ENCODE assay signal across 8 cellular contexts in genomic region chr2:27070653-27071276, GRCh38. TPM values are rescaled to one million over a fixed set of nuclear protein-coding genes. Genes with fewer than 3 reads are reported as not detected.
A peak's percentile ranks its signal among the peaks of the same experiment; 100 is the strongest.
DNase-seq lines count a peak whose midpoint lies in the region; ATAC-seq and TF ChIP-seq lines count a peak whose summit lies in the region.

No MANE protein-coding gene starts in this region.

- H3K4me3 Mint-ChIP-seq in activated T-cell treated with anti-CD3 and anti-CD28 coated beads, Interleukin-2, amount 50 U/mL, for 4 hours, result peak overlapping the region; percentile 95

- no peak for TF ChIP-seq EP300 in transverse colon (IDR thresholded peaks at IDR 0.05; ENCODE audit: low read depth)

- H3K36me3 Mint-ChIP-seq in activated T-cell treated with anti-CD3 and anti-CD28 coated beads, Interleukin-2, amount 50 U/mL, for 4 hours (ENCODE audit: insufficient read depth), result peaks cover 21% of the 10 kb centered on the region

- TF ChIP-seq RAD21 in liver (IDR thresholded peaks at IDR 0.05), result no peak

- TF ChIP-seq CTCF in adrenal gland (IDR thresholded peaks at IDR 0.05) (no peak), liver (IDR thresholded peaks at IDR 0.05; ENCODE audit: low read depth, low read length, missing input control) (no peak), transverse colon (IDR thresholded peaks at IDR 0.05) (no peak)

- DNase-seq in activated T-cell treated with anti-CD3 and anti-CD28 coated beads, Interleukin-2, amount 50 U/mL, for 4 hours, result no peak
- DNase-seq in activated T-cell treated with anti-CD3 and anti-CD28 coated beads, Interleukin-2, amount 50 U/mL, for 1 hour, result no peak
- DNase-seq in adrenal gland, result no peak
- DNase-seq in transverse colon, result no peak
- DNase-seq in islet precursor cell, result no peak
- no peak for DNase-seq in middle frontal gyrus (ENCODE audit: extremely low spot score, low spot score)

- H3K36me3 ChIP-seq in adrenal gland (replicated peaks in 1 of 2), result peaks cover 0 to 32% of the 10 kb centered on the region in 2 donors
- H3K36me3 ChIP-seq in liver (ENCODE audit: control insufficient read depth in 4 of 4, insufficient read depth in 3 of 4, low read depth in 1 of 4, low read length in 3 of 4), result peaks cover 0 to 15% (median 9%) of the 10 kb centered on the region in 4 donors
- H3K36me3 ChIP-seq in transverse colon, result no peaks in the 10 kb centered on the region

- H3K4me3 ChIP-seq in adrenal gland (peak overlapping the region; percentile 79 to 98 (median 88)), liver (ENCODE audit: low read depth in 1 of 3, low read length in 3 of 3) (peak overlapping the region; percentile 84 to 96 (median 93)), transverse colon (peak overlapping the region; percentile 68 to 98 (median 82))

- WGBS in adrenal gland, 4 donors, result 1 to 3% (median 2%) methylated on average over 8 to 11 of the region's 11 CpGs
- 4% methylated on average over 11 of the region's 11 CpGs for WGBS in liver
- WGBS in transverse colon (ENCODE audit: low coverage in 1 of 2), 2 donors, result 2% methylated on average over 11 of the region's 11 CpGs; no CpG with 5 or more reads in 1 of the 2 donors

- intact Hi-C loops in adrenal gland (cut with DNase I), result no loop called here
- intact Hi-C loops in transverse colon (cut with DNase I; ENCODE audit: low total_unique reads), result no loop called here

- H3K27ac ChIP-seq in adrenal gland (peak overlapping the region; percentile 53 to 95 (median 86)), liver (ENCODE audit: low read depth in 1 of 2, low read length in 2 of 2) (peak overlapping the region; percentile 87 to 90), transverse colon (peak overlapping the region; percentile 92 to 96 (median 95))

- no peak for TF ChIP-seq POLR2A in adrenal gland (IDR thresholded peaks at IDR 0.05)
- TF ChIP-seq POLR2A in transverse colon (IDR thresholded peaks at IDR 0.05), result no peak

- peaks cover 68% of the 10 kb centered on the region for H3K4me1 Mint-ChIP-seq in activated T-cell treated with anti-CD3 and anti-CD28 coated beads, Interleukin-2, amount 50 U/mL, for 4 hours (ENCODE audit: low read depth)

- no peaks in the 10 kb centered on the region for H3K9me3 Mint-ChIP-seq in activated T-cell treated with anti-CD3 and anti-CD28 coated beads, Interleukin-2, amount 50 U/mL, for 4 hours

- no peaks in the 10 kb centered on the region for H3K27me3 Mint-ChIP-seq in activated T-cell treated with anti-CD3 and anti-CD28 coated beads, Interleukin-2, amount 50 U/mL, for 4 hours (ENCODE audit: low read depth)

- H3K9ac ChIP-seq in liver (ENCODE audit: low read depth in 1 of 2, low read length in 2 of 2), result peak overlapping the region; percentile 87 to 95

- in situ Hi-C loops in transverse colon (cut with MboI; ENCODE audit: low pct_ligation_motif_present in 1 of 4, low pct_unique_long_range_greater_than_20kb in 1 of 4, low sequenced_read_pairs in 3 of 4), result no loop called here

- H3K27me3 ChIP-seq in adrenal gland (no peaks in the 10 kb centered on the region), liver (ENCODE audit: control insufficient read depth in 4 of 4, insufficient read depth in 4 of 4, low read length in 3 of 4) (no peaks in the 10 kb centered on the region), transverse colon (no peaks in the 10 kb centered on the region)

- H3K9me3 ChIP-seq in adrenal gland (replicated peaks in 1 of 3) (no peaks in the 10 kb centered on the region), liver (ENCODE audit: control insufficient read depth in 4 of 4, low read length in 3 of 4) (no peaks in the 10 kb centered on the region), transverse colon (no peaks in the 10 kb centered on the region)

- no peak for ATAC-seq in activated T-cell treated with anti-CD3 and anti-CD28 coated beads, Interleukin-2, amount 50 U/mL, for 4 hours
- ATAC-seq in HG02852 (IDR thresholded peaks at IDR 0.05; ENCODE audit: unreplicated experiment), result no peak

- H3K4me1 ChIP-seq in adrenal gland (replicated peaks in 1 of 2) (peaks cover 16 to 46% of the 10 kb centered on the region in 2 donors), liver (ENCODE audit: control insufficient read depth in 4 of 4, insufficient read depth in 4 of 4, low read length in 3 of 4) (peaks cover 9 to 38% (median 19%) of the 10 kb centered on the region in 4 donors), transverse colon (peaks cover 15 to 59% (median 41%) of the 10 kb centered on the region in 4 donors)

TF ChIP-seq in liver, 16 proteins besides CTCF, POLR2A, EP300 and RAD21 (continues in another document):
- TF ChIP-seq HNF4A (conservative IDR thresholded peaks at IDR 0.05) (no peak), FOXA1 (IDR thresholded peaks at IDR 0.05) (no peak), RXRA (IDR thresholded peaks at IDR 0.05) (no peak), JUND (IDR thresholded peaks at IDR 0.05) (no peak), HNF4G (IDR thresholded peaks at IDR 0.05) (no peak), SP1 (IDR thresholded peaks at IDR 0.05) (no peak), FOXA2 (IDR thresholded peaks at IDR 0.05) (no peak), TAF1 (conservative IDR thresholded peaks at IDR 0.05) (no peak), NR2F2 (IDR thresholded peaks at IDR 0.05) (no peak), ATF3 (IDR thresholded peaks at IDR 0.05) (no peak), YY1 (IDR thresholded peaks at IDR 0.05) (no peak)
- TF ChIP-seq, protein P1, sequence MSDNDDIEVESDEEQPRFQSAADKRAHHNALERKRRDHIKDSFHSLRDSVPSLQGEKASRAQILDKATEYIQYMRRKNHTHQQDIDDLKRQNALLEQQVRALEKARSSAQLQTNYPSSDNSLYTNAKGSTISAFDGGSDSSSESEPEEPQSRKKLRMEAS (IDR thresholded peaks at IDR 0.05), result no peak
- TF ChIP-seq, protein P2, sequence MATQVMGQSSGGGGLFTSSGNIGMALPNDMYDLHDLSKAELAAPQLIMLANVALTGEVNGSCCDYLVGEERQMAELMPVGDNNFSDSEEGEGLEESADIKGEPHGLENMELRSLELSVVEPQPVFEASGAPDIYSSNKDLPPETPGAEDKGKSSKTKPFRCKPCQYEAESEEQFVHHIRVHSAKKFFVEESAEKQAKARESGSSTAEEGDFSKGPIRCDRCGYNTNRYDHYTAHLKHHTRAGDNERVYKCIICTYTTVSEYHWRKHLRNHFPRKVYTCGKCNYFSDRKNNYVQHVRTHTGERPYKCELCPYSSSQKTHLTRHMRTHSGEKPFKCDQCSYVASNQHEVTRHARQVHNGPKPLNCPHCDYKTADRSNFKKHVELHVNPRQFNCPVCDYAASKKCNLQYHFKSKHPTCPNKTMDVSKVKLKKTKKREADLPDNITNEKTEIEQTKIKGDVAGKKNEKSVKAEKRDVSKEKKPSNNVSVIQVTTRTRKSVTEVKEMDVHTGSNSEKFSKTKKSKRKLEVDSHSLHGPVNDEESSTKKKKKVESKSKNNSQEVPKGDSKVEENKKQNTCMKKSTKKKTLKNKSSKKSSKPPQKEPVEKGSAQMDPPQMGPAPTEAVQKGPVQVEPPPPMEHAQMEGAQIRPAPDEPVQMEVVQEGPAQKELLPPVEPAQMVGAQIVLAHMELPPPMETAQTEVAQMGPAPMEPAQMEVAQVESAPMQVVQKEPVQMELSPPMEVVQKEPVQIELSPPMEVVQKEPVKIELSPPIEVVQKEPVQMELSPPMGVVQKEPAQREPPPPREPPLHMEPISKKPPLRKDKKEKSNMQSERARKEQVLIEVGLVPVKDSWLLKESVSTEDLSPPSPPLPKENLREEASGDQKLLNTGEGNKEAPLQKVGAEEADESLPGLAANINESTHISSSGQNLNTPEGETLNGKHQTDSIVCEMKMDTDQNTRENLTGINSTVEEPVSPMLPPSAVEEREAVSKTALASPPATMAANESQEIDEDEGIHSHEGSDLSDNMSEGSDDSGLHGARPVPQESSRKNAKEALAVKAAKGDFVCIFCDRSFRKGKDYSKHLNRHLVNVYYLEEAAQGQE (IDR thresholded peaks at IDR 0.05), result no peak

RNA-seq across cellular contexts. Expression of gene OST4, which starts 0.7 kb away (rescaled TPM):
- total RNA-seq in activated T-cell treated with anti-CD3 and anti-CD28 coated beads, Interleukin-2, amount 50 U/mL, for 4 hours, result 100 to 1,000 TPM; 225 to 244 (median 229) TPM
- total RNA-seq in adrenal gland (100 to 1,000 TPM; 174 to 573 (median 381) TPM), liver (100 to 1,000 TPM in 1 of 2 donors, 10 to 100 TPM in 1; 94.8 to 186 TPM), transverse colon (100 to 1,000 TPM in 3 of 4 donors, 10 to 100 TPM in 1; 92.7 to 320 (median 202) TPM)
- polyA plus RNA-seq in adrenal gland (100 to 1,000 TPM; 387 to 602 (median 531) TPM), liver (100 to 1,000 TPM; 227 to 377 TPM)

RNA-seq across cellular contexts. Expression of gene EMILIN1, which starts 7.7 kb away (rescaled TPM):
- total RNA-seq in activated T-cell treated with anti-CD3 and anti-CD28 coated beads, Interleukin-2, amount 50 U/mL, for 4 hours, result 1 to 10 TPM in 2 of 3 donors, under 1 TPM in 1; 0.76 to 1.4 (median 1.3) TPM
- total RNA-seq in adrenal gland (100 to 1,000 TPM in 5 of 8 donors, 10 to 100 TPM in 3; 51.6 to 243 (median 127) TPM), liver (10 to 100 TPM; 24.8 to 26.1 TPM), transverse colon (100 to 1,000 TPM in 1 of 4 donors, 10 to 100 TPM in 3; 41.0 to 152 (median 65.6) TPM)
- polyA plus RNA-seq in adrenal gland (100 to 1,000 TPM in 1 of 3 donors, 10 to 100 TPM in 1, 1 to 10 TPM in 1; 4.2 to 168 (median 84.4) TPM), liver (10 to 100 TPM in 1 of 2 donors, 1 to 10 TPM in 1; 3.4 to 23.1 TPM)

RNA-seq across cellular contexts. Expression of gene KHK, which starts 15.8 kb away (rescaled TPM):
- 10 to 100 TPM in 1 of 3 donors, 1 to 10 TPM in 2; 5.2 to 10.7 (median 5.5) TPM for total RNA-seq in activated T-cell treated with anti-CD3 and anti-CD28 coated beads, Interleukin-2, amount 50 U/mL, for 4 hours
- total RNA-seq in adrenal gland (10 to 100 TPM in 4 of 8 donors, 1 to 10 TPM in 4; 4.0 to 14.4 (median 10.0) TPM), liver (100 to 1,000 TPM in 1 of 2 donors, 10 to 100 TPM in 1; 26.1 to 152 TPM), transverse colon (10 to 100 TPM in 1 of 4 donors, 1 to 10 TPM in 3; 1.8 to 12.0 (median 6.3) TPM)
- polyA plus RNA-seq in adrenal gland (1 to 10 TPM; 3.3 to 6.7 (median 4.9) TPM), liver (100 to 1,000 TPM; 223 to 462 TPM)

RNA-seq across cellular contexts. Expression of gene AGBL5, which starts 19.3 kb away (rescaled TPM):
- total RNA-seq in activated T-cell treated with anti-CD3 and anti-CD28 coated beads, Interleukin-2, amount 50 U/mL, for 4 hours, result 10 to 100 TPM in 1 of 3 donors, 1 to 10 TPM in 2; 6.5 to 11.2 (median 9.2) TPM
- total RNA-seq in adrenal gland (10 to 100 TPM; 23.4 to 42.4 (median 30.4) TPM), liver (1 to 10 TPM; 4.7 to 9.0 TPM), transverse colon (10 to 100 TPM in 3 of 4 donors, 1 to 10 TPM in 1; 9.7 to 39.2 (median 13.9) TPM)
- polyA plus RNA-seq in adrenal gland (10 to 100 TPM; 21.2 to 31.3 (median 29.8) TPM), liver (1 to 10 TPM; 3.2 to 5.0 TPM)

RNA-seq across cellular contexts. Expression of gene TMEM214, which starts 38.0 kb away (rescaled TPM):
- total RNA-seq in activated T-cell treated with anti-CD3 and anti-CD28 coated beads, Interleukin-2, amount 50 U/mL, for 4 hours, result 10 to 100 TPM; 59.0 to 71.3 (median 60.4) TPM
- total RNA-seq in adrenal gland, result 100 to 1,000 TPM in 2 of 8 donors, 10 to 100 TPM in 6; 39.7 to 124 (median 53.2) TPM
- polyA plus RNA-seq in adrenal gland, result 100 to 1,000 TPM in 1 of 3 donors, 10 to 100 TPM in 2; 63.7 to 111 (median 96.8) TPM
- total RNA-seq in liver, result 10 to 100 TPM; 17.1 to 48.4 TPM
- 10 to 100 TPM; 28.3 to 53.4 TPM for polyA plus RNA-seq in liver
- 100 to 1,000 TPM in 2 of 4 donors, 10 to 100 TPM in 2; 51.2 to 179 (median 127) TPM for total RNA-seq in transverse colon

Comparison
In these comparisons a context has a peak if more than half of its experiments do, and no peak if none do; other contexts are left out.
1. RNA of gene EMILIN1, which starts 7.7 kb away (total RNA-seq): 51.6 to 243 TPM in adrenal gland, 41.0 to 152 TPM in transverse colon and 24.8 to 26.1 TPM in liver; 0.76 to 1.4 TPM in activated T-cell treated with anti-CD3 and anti-CD28 coated beads, Interleukin-2, amount 50 U/mL, for 4 hours; every median in the first group is over 10 times any median in the second.
2. Peak in every context shown above with its lines, with median percentiles within 50 percentile points of each other: H3K27ac ChIP-seq and H3K4me3 ChIP-seq.